ENCODE assay signal across 24 cellular contexts in the genomic region with DNA sequence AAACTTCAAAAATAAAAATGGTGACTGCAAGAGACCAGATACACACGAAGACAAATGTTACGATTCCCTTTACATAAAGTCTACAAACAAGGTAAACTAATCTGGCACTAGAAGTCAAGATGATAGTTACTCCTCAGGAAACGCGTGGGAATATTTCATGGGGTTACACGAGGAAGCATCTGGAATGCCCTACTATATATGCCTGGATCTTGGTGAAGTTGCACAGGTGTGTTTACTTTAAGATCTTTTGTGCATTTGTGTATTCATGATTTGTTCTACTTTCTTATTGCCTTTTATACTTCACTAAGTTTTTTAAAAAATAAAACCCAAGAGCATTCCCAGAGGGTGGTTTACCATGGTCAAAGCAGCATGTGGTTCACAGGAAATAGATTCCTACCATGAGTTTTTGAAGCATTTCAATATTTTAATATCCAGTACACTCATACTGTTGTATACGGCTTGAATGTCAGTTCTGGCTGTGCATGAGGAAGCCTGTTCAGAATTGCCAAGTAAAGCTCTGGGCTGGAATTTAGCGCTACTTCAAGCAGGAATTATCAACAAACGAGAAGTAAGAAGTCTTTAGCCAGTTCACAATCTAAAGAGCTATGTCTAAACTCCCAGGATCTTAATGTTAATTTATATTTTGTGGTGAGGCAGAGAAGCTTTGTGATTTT.
"Had no signal": no experiment of that assay in that cellular context is flagged by ENCODE, and none has a peak within 500 bp of the region (broad histone marks: within the 10 kb centered on the region; RNA-seq: fewer than 3 reads in every experiment).

No MANE protein-coding gene starts in this region.

- H3K4me1 ChIP-seq: neural progenitor cell, parathyroid adenoma, psoas muscle, right lobe of liver, sigmoid colon, stomach, thyroid gland, tibial nerve, upper lobe of left lung had no signal

- DNase-seq: naive thymus-derived CD4-positive, alpha-beta T cell; natural killer cell; nucleus accumbens; posterior cingulate gyrus; psoas muscle; right cardiac atrium; right lobe of liver; sigmoid colon; small intestine; stimulated activated CD4-positive, alpha-beta T cell treated with anti-CD3 and anti-CD28 coated beads, Interleukin-15, amount 100 ng/mL, for 24 hours; stimulated activated CD4-positive, alpha-beta T cell treated with anti-CD3 and anti-CD28 coated beads, Interleukin-2, amount 100 ng/mL, for 24 hours; stimulated activated CD4-positive, alpha-beta T cell treated with anti-CD3 and anti-CD28 coated beads, Interleukin-2, amount 100 ng/mL, for 48 hours; stimulated activated CD4-positive, alpha-beta T cell treated with anti-CD3 and anti-CD28 coated beads, Interleukin-4, amount 100 ng/mL, for 24 hours; stimulated activated naive B cell treated with anti-CD40 and anti-IgM and Interleukin-4, amounts not matched to agents 10 μg/mL and 1 μg/mL and 100 μg/mL, for 72 hours; stimulated activated naive CD4-positive, alpha-beta T cell treated with Interleukin-2 at 50 U/mL for 16 hours; stomach; thyroid gland; trophoblast cell; upper lobe of left lung had no signal

- H3K4me2 ChIP-seq: neural progenitor cell had no signal

- H3K79me2 ChIP-seq: parathyroid adenoma had no signal

- H2AFZ ChIP-seq: neural progenitor cell, parathyroid adenoma had no signal

- H3K9ac ChIP-seq: neural progenitor cell, parathyroid adenoma had no signal

- H3K9me3 ChIP-seq: psoas muscle, right lobe of liver, sigmoid colon, stomach, thoracic aorta, thyroid gland, tibial nerve, upper lobe of left lung had no signal

- H3K36me3 ChIP-seq: neural progenitor cell, neutrophil, right lobe of liver, sigmoid colon, stomach, thoracic aorta, thyroid gland, tibial nerve, upper lobe of left lung had no signal

- H3K4me3 ChIP-seq: neural progenitor cell, psoas muscle, right lobe of liver, sigmoid colon, stomach, thoracic aorta, thyroid gland, tibial nerve, upper lobe of left lung had no signal

- H3K27ac ChIP-seq: neural progenitor cell, neutrophil, parathyroid adenoma, psoas muscle, right lobe of liver, sigmoid colon, stomach, thoracic aorta, thyroid gland, tibial nerve, upper lobe of left lung had no signal

- H3K27me3 ChIP-seq: neural progenitor cell, neutrophil, right lobe of liver, sigmoid colon, stomach, thyroid gland, tibial nerve, upper lobe of left lung had no signal
